ENCODE assay signal across 19 cellular contexts in genomic region chr1:207248544-207249206, GRCh38.
DNase-seq lines count a peak whose midpoint lies in the region; ATAC-seq, FAIRE-seq and TF ChIP-seq lines count a peak whose summit lies in the region.
"Had no signal": no experiment of that assay in that cellular context is flagged by ENCODE, and none has a peak within 500 bp of the region (broad histone marks: within the 10 kb centered on the region; RNA-seq: fewer than 3 reads in every experiment).

No MANE protein-coding gene starts in this region.

- H3K23me2 ChIP-seq in H1 (ENCODE audit: low read depth, low read length), result no peaks in the 10 kb centered on the region

- H3K9ac ChIP-seq in H1 (replicated peaks in 1 of 4; ENCODE audit: extremely low read depth in 1 of 4, low read depth in 3 of 4, low read length in 3 of 4), result no peak overlapping the region

- H3K9me3 ChIP-seq in RWPE2 (ENCODE audit: severe bottlenecking) (no peaks in the 10 kb centered on the region), H1 (ENCODE audit: insufficient read depth in 2 of 2, low read depth in 1 of 2, low read length in 1 of 2) (no peaks in the 10 kb centered on the region)
- H3K9me3 ChIP-seq: right lobe of liver, testis had no signal

- no peak overlapping the region for H3K18ac ChIP-seq in H1 (ENCODE audit: extremely low read depth, low read length)

- H2BK15ac ChIP-seq in H1 (ENCODE audit: low read length), result no peak overlapping the region

- H3K36me3 ChIP-seq in RWPE2 (ENCODE audit: low read depth) (no peaks in the 10 kb centered on the region), H1 (ENCODE audit: control insufficient read depth in 2 of 4, insufficient read depth in 4 of 4, low read length in 3 of 4) (no peaks in the 10 kb centered on the region)
- H3K36me3 ChIP-seq: right lobe of liver had no signal

- H3K56ac ChIP-seq in H1 (replicated peaks; ENCODE audit: insufficient read length, low read depth, low read length), result no peak overlapping the region

- no peak for FAIRE-seq in H1 (lab: Jason Lieb, UNC)

- H3K4me3 ChIP-seq in RWPE2 (ENCODE audit: severe bottlenecking) (no peak overlapping the region), H1 (ENCODE audit: extremely low read depth in 1 of 4, insufficient read depth in 2 of 4, low read depth in 3 of 4, low read length in 4 of 4) (no peak overlapping the region)
- H3K4me3 ChIP-seq: right lobe of liver, testis had no signal

- peak overlapping the region; percentile 16 for H3K27ac Mint-ChIP-seq in nephron progenitor cell
- H3K27ac Mint-ChIP-seq: activated naive CD8-positive, alpha-beta T cell treated with anti-CD3 and anti-CD28 coated beads, Interleukin-2, amount 10 ng/mL, durations not matched to agents 7 days and 5 days; brain; stimulated activated memory B cell treated with anti-CD40 and anti-IgM and Interleukin-4, amounts not matched to agents 10 μg/mL and 1 μg/mL and 100 μg/mL, for 72 hours had no signal

- 0 out of 2 replicates have a peak overlapping the region, but pooled peaks have one; percentile 4 for H2AFZ ChIP-seq in H1 (ENCODE audit: low read length)

- TF ChIP-seq CTCF in RWPE2 (IDR thresholded peaks at IDR 0.05; ENCODE audit: poor library complexity, severe bottlenecking) (no peak), H1 (IDR thresholded peaks at IDR 0.05; ENCODE audit: control extremely low read depth in 1 of 3, insufficient read depth in 1 of 3, low read depth in 1 of 3, low read length in 3 of 3) (no peak), nephron progenitor cell (IDR thresholded peaks at IDR 0.05) (no peak), GM13976 (IDR thresholded peaks at IDR 0.05; ENCODE audit: borderline replicate concordance, control extremely low read depth, extremely low read depth, insufficient read depth, missing control alignments) (no peak)

- no peak overlapping the region for H3K14ac ChIP-seq in H1 (ENCODE audit: insufficient read length)

- H3K36me3 Mint-ChIP-seq in nephron progenitor cell (ENCODE audit: low read depth), result no peaks in the 10 kb centered on the region
- H3K36me3 Mint-ChIP-seq: brain had no signal

- H3K79me2 ChIP-seq in H1 (ENCODE audit: control insufficient read depth in 1 of 2, insufficient read depth in 2 of 2, low read length in 2 of 2), result no peaks in the 10 kb centered on the region

- no peak overlapping the region for H4K5ac ChIP-seq in H1 (ENCODE audit: insufficient read length, low read depth, low read length)

- no peak overlapping the region for H2BK12ac ChIP-seq in H1 (ENCODE audit: low read depth, low read length)

- no peaks in the 10 kb centered on the region for H3K4me1 Mint-ChIP-seq in nephron progenitor cell
- H3K4me1 Mint-ChIP-seq: brain had no signal

- POLR2A ChIA-PET in H1 (lab: Charles Lee; ENCODE audit: partially characterized antibody), result no interaction called here

- no peak overlapping the region for H4K8ac ChIP-seq in H1 (ENCODE audit: extremely low read depth, insufficient read depth, low read length)

- H3K27me3 Mint-ChIP-seq in nephron progenitor cell (ENCODE audit: low read depth, poor library complexity), result peaks cover 2% of the 10 kb centered on the region
- H3K27me3 Mint-ChIP-seq: activated naive CD8-positive, alpha-beta T cell treated with anti-CD3 and anti-CD28 coated beads, Interleukin-2, amount 10 ng/mL, durations not matched to agents 7 days and 5 days; stimulated activated memory B cell treated with anti-CD40 and anti-IgM and Interleukin-4, amounts not matched to agents 10 μg/mL and 1 μg/mL and 100 μg/mL, for 72 hours had no signal

- H3K4me1 ChIP-seq in RWPE2 (ENCODE audit: insufficient read depth, poor library complexity, severe bottlenecking) (peaks cover 4% of the 10 kb centered on the region), H1 (replicated peaks in 1 of 4; ENCODE audit: control insufficient read depth in 3 of 4, insufficient read depth in 4 of 4, low read length in 3 of 4) (no peaks in the 10 kb centered on the region)
- H3K4me1 ChIP-seq: testis had no signal

- H3K4me2 ChIP-seq in H1 (ENCODE audit: insufficient read depth in 1 of 2, low read depth in 2 of 2, low read length in 2 of 2), result no peak overlapping the region

- H2AK5ac ChIP-seq in H1 (ENCODE audit: low read depth, low read length), result no peak overlapping the region

- H2BK5ac ChIP-seq in H1 (ENCODE audit: low read depth, low read length), result no peak overlapping the region

- no peak overlapping the region for H3K4ac ChIP-seq in H1 (replicated peaks; ENCODE audit: insufficient read length, low read depth, low read length)

- no peak overlapping the region for H3K23ac ChIP-seq in H1 (ENCODE audit: insufficient read length)

- 0 out of 3 replicates have a peak, but pooled peaks have one; percentile 27 for ATAC-seq in RWPE2 (ENCODE audit: low read depth)
- no peak for ATAC-seq in HG03457 (IDR thresholded peaks at IDR 0.05; ENCODE audit: unreplicated experiment)
- no peak for ATAC-seq in HG03097 (IDR thresholded peaks at IDR 0.05; ENCODE audit: low FRiP score, unreplicated experiment)
- no peak for ATAC-seq in HG02870 (IDR thresholded peaks at IDR 0.05; ENCODE audit: unreplicated experiment)
- ATAC-seq: stimulated activated memory B cell treated with anti-CD40 and anti-IgM and Interleukin-4, amounts not matched to agents 10 μg/mL and 1 μg/mL and 100 μg/mL, for 72 hours had no signal

- H3K79me1 ChIP-seq in H1 (ENCODE audit: low read depth, low read length), result no peaks in the 10 kb centered on the region

- H2BK120ac ChIP-seq in H1 (replicated peaks; ENCODE audit: low read depth, low read length), result no peak overlapping the region

- CTCF ChIA-PET in H1 (lab: Charles Lee; ENCODE audit: partially characterized antibody), result interaction anchor here (1.1 to 1.4 kb wide), 2 partner anchors 11 to 156 kb away, joined by 4 to 8 read pairs; no protein-coding TSS in a partner anchor

- TF ChIP-seq EP300 in H1 (IDR thresholded peaks at IDR 0.05; ENCODE audit: borderline replicate concordance in 1 of 2, low read depth in 2 of 2, low read length in 2 of 2), result no peak

- no peak overlapping the region for H4K91ac ChIP-seq in H1 (replicated peaks; ENCODE audit: insufficient read length, low read length)

- peak; percentile 76 for DNase-seq in HCEC 1CT
- no peak for DNase-seq in RWPE2 (ENCODE audit: low spot score)
- DNase-seq in H1 (ENCODE audit: low read depth in 1 of 2, low spot score in 2 of 2), result no peak
- DNase-seq in nephron progenitor cell, result no peak
- DNase-seq in GM13976 (ENCODE audit: low spot score), result no peak
- DNase-seq: activated CD4-positive, alpha-beta T cell treated with anti-CD3 and anti-CD28 coated beads for 1 hour; activated naive CD8-positive, alpha-beta T cell treated with anti-CD3 and anti-CD28 coated beads, Interleukin-2, amount 10 ng/mL, durations not matched to agents 7 days and 5 days; DND-41; head of caudate nucleus; NCI-H1436 treated with DMSO at 0.1 percent for 48 hours; NCI-H774; nucleus accumbens; right lobe of liver; testis had no signal

- no peak for TF ChIP-seq POLR2A in H1 (IDR thresholded peaks at IDR 0.05; ENCODE audit: control extremely low read depth in 1 of 2, low read depth in 2 of 2, low read length in 2 of 2)

- no peaks in the 10 kb centered on the region for H3K27me3 ChIP-seq in RWPE2 (ENCODE audit: insufficient read depth, poor library complexity, severe bottlenecking)
- H3K27me3 ChIP-seq in H1 (replicated peaks in 1 of 4; ENCODE audit: control insufficient read depth in 3 of 4, extremely low read depth in 1 of 4, insufficient read depth in 3 of 4, low read length in 3 of 4), result no peaks in the 10 kb centered on the region
- H3K27me3 ChIP-seq: right lobe of liver, testis had no signal

- H4K20me1 ChIP-seq in H1 (replicated peaks in 1 of 2; ENCODE audit: control insufficient read depth in 1 of 2, insufficient read depth in 2 of 2, low read length in 2 of 2), result no peaks in the 10 kb centered on the region

- no peak for TF ChIP-seq RAD21 in H1 (IDR thresholded peaks at IDR 0.05 in 1 of 2, conservative IDR thresholded peaks at IDR 0.05 in 1 of 2; ENCODE audit: low read depth in 2 of 2, low read length in 2 of 2)

- WGBS in H1 (ENCODE audit: extremely low coverage in 1 of 2, insufficient coverage in 1 of 2, insufficient read length in 1 of 2, insufficient replicate concordance in 2 of 2, low coverage in 1 of 2, low lambda C conversion rate in 2 of 2, missing lambda C conversion rate in 1 of 2), 2 experiments, result 91% methylated on average over 3 of the region's 3 CpGs; no CpG with 5 or more reads in 1 of the 2 experiments

- H3K27ac ChIP-seq in RWPE2 (ENCODE audit: poor library complexity, severe bottlenecking), result no peak overlapping the region
- H3K27ac ChIP-seq in H1 (ENCODE audit: low read depth, low read length), result no peak overlapping the region
- H3K27ac ChIP-seq: right lobe of liver, testis had no signal

- H2BK20ac ChIP-seq in H1 (ENCODE audit: low read length), result no peak overlapping the region

- in situ Hi-C loops in GM13976 (cut with MboI; ENCODE audit: low sequenced_read_pairs, unreplicated experiment), result no loop called here

- no peak overlapping the region for H3K4me3 Mint-ChIP-seq in nephron progenitor cell
- H3K4me3 Mint-ChIP-seq: activated naive CD8-positive, alpha-beta T cell treated with anti-CD3 and anti-CD28 coated beads, Interleukin-2, amount 10 ng/mL, durations not matched to agents 7 days and 5 days; brain; stimulated activated memory B cell treated with anti-CD40 and anti-IgM and Interleukin-4, amounts not matched to agents 10 μg/mL and 1 μg/mL and 100 μg/mL, for 72 hours had no signal

- H3K9me3 Mint-ChIP-seq in nephron progenitor cell, result peaks cover 10% of the 10 kb centered on the region

TF ChIP-seq in H1, 55 proteins besides CTCF, POLR2A, EP300 and RAD21 (continues in another document):
- no peak for TF ChIP-seq HDAC6 (IDR thresholded peaks at IDR 0.05; ENCODE audit: low read depth, low read length)
- no peak for TF ChIP-seq HDAC2 (IDR thresholded peaks at IDR 0.05; ENCODE audit: borderline replicate concordance in 1 of 2, low read depth in 2 of 2, low read length in 2 of 2)
- no peak for TF ChIP-seq TBP (IDR thresholded peaks at IDR 0.05; ENCODE audit: low read depth, low read length)
- TF ChIP-seq SP2 (IDR thresholded peaks at IDR 0.05; ENCODE audit: low read length), result no peak
